Comparison of ENCODE assay signal across 1 cellular context in the genomic region with DNA sequence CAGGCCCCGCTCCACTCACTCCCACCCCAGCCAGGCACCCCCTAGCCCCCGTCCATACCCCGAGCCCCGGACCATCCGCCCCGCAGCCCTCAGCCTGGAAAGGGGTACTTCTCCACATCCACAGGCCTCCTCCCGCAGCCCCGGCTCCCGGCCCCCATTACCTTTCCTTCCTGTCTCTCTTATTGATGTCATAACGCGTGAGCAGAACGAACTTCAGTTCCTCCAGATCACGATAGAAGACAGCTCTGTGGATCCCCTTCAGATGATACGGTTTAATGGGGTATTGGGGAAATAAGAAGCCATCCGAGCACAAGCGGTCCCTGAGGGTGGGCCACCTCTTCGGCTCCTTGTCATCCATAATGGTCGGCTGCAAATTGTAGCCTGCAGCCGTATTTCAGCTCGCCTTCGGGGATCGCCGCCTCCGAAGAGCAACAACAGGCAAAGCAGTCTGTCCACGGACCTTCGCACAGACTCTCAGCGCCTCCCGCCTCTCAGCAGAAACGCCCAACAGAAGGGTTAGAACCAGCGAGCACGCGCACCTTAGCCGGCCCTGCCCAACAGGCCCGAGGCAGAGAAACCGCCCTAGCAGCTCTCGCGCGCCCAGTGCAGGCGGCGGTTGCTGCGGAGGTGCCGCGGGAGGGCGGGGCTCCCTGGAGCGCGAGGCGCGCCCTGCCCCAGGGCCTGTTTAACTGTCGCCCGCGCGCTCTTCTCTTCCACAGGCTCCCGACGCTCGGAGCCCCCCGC.
TF ChIP-seq lines count a peak whose summit lies in the region.
"Not testable (repeated sequence)": the region's sequence is repeated elsewhere in the genome, so short reads cannot be mapped to it uniquely, and the experiment has no call there.

A gene (minus strand): TSS at position 474 of the 744 bp plus-strand sequence. CDS start 116 bp downstream, at position 358.

TF ChIP-seq in HepG2, 621 proteins besides CTCF, POLR2A, EP300 and RAD21 (continued from another document and continues in another):
- TF ChIP-seq, protein P1, sequence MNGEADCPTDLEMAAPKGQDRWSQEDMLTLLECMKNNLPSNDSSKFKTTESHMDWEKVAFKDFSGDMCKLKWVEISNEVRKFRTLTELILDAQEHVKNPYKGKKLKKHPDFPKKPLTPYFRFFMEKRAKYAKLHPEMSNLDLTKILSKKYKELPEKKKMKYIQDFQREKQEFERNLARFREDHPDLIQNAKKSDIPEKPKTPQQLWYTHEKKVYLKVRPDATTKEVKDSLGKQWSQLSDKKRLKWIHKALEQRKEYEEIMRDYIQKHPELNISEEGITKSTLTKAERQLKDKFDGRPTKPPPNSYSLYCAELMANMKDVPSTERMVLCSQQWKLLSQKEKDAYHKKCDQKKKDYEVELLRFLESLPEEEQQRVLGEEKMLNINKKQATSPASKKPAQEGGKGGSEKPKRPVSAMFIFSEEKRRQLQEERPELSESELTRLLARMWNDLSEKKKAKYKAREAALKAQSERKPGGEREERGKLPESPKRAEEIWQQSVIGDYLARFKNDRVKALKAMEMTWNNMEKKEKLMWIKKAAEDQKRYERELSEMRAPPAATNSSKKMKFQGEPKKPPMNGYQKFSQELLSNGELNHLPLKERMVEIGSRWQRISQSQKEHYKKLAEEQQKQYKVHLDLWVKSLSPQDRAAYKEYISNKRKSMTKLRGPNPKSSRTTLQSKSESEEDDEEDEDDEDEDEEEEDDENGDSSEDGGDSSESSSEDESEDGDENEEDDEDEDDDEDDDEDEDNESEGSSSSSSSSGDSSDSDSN (CRISPR knock-in tag; IDR thresholded peaks at IDR 0.05), result peak; percentile 54; the same call in 1 of the 2 replicates
- TF ChIP-seq, protein P2, sequence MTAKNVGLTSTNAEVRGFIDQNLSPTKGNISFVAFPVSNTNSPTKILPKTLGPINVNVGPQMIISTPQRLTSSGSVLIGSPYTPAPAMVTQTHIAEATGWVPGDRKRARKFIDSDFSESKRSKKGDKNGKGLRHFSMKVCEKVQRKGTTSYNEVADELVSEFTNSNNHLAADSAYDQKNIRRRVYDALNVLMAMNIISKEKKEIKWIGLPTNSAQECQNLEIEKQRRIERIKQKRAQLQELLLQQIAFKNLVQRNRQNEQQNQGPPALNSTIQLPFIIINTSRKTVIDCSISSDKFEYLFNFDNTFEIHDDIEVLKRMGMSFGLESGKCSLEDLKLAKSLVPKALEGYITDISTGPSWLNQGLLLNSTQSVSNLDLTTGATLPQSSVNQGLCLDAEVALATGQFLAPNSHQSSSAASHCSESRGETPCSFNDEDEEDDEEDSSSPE (CRISPR knock-in tag; IDR thresholded peaks at IDR 0.05), result peak; percentile 28; the same call in 1 of the 2 replicates
- TF ChIP-seq ZNF607 (CRISPR knock-in tag; IDR thresholded peaks at IDR 0.05; ENCODE audit: borderline replicate concordance) (peak; percentile 20; the same call in 1 of the 2 replicates), ZNF253 (CRISPR knock-in tag; IDR thresholded peaks at IDR 0.05; ENCODE audit: borderline replicate concordance) (peak; percentile 58; the same call in 1 of the 2 replicates), ZNF619 (CRISPR knock-in tag; IDR thresholded peaks at IDR 0.05) (0 out of 2 replicates have a peak, but pooled peaks have one; percentile 21), PHF20 (CRISPR knock-in tag; IDR thresholded peaks at IDR 0.05) (peak; percentile 12; the same call in 1 of the 2 replicates), KDM5B (CRISPR knock-in tag; IDR thresholded peaks at IDR 0.05; ENCODE audit: borderline replicate concordance) (peak; percentile 76; the same call in 1 of the 2 replicates), RNF2 (conservative IDR thresholded peaks at IDR 0.05; ENCODE audit: low read depth) (0 out of 2 replicates have a peak, but pooled peaks have one; percentile 44), ZNF879 (CRISPR knock-in tag; IDR thresholded peaks at IDR 0.05) (0 out of 2 replicates have a peak, but pooled peaks have one; percentile 6), PHF8 (CRISPR knock-in tag; IDR thresholded peaks at IDR 0.05) (peak; percentile 79), DMAP1 (CRISPR knock-in tag; IDR thresholded peaks at IDR 0.05) (peak; percentile 39; the same call in 1 of the 2 replicates), ZNF33B (CRISPR knock-in tag; IDR thresholded peaks at IDR 0.05) (peak; percentile 61; the same call in 1 of the 2 replicates), SPEN (CRISPR knock-in tag; IDR thresholded peaks at IDR 0.05; ENCODE audit: low read depth) (peak; percentile 10; the same call in 1 of the 2 replicates), SOX6 (CRISPR knock-in tag; IDR thresholded peaks at IDR 0.05) (peak; percentile 38; the same call in 1 of the 2 replicates), ZNF543 (CRISPR knock-in tag; IDR thresholded peaks at IDR 0.05) (0 out of 2 replicates have a peak, but pooled peaks have one; percentile 11), SNAI1 (CRISPR knock-in tag; IDR thresholded peaks at IDR 0.05; ENCODE audit: borderline replicate concordance) (0 out of 2 replicates have a peak, but pooled peaks have one; percentile 13), ZNF598 (CRISPR knock-in tag; IDR thresholded peaks at IDR 0.05; ENCODE audit: borderline replicate concordance) (peak; percentile 75; the same call in 1 of the 2 replicates), SALL1 (CRISPR knock-in tag; IDR thresholded peaks at IDR 0.05) (peak; percentile 78), MEF2D (CRISPR knock-in tag; IDR thresholded peaks at IDR 0.05) (0 out of 2 replicates have a peak, but pooled peaks have one; percentile 35), TOE1 (CRISPR knock-in tag; IDR thresholded peaks at IDR 0.05) (0 out of 2 replicates have a peak, but pooled peaks have one; percentile 14), HOXA3 (CRISPR knock-in tag; IDR thresholded peaks at IDR 0.05) (peak; percentile 56; the same call in 1 of the 2 replicates), BORCS8-MEF2B (CRISPR knock-in tag; IDR thresholded peaks at IDR 0.05) (peak; percentile 78; the same call in 1 of the 2 replicates), ZC3H13 (CRISPR knock-in tag; IDR thresholded peaks at IDR 0.05) (peak; percentile 44; the same call in 1 of the 2 replicates), ZSCAN31 (CRISPR knock-in tag; IDR thresholded peaks at IDR 0.05; ENCODE audit: low read depth) (peak; percentile 39; the same call in 1 of the 2 replicates), POLR2AphosphoS5 (IDR thresholded peaks at IDR 0.05; ENCODE audit: low read depth, low read length) (peak; percentile 31; the same call in 1 of the 2 replicates), KDM2A (CRISPR knock-in tag; IDR thresholded peaks at IDR 0.05; ENCODE audit: borderline replicate concordance, low read depth) (0 out of 2 replicates have a peak, but pooled peaks have one; percentile 63)
- TF ChIP-seq, protein P3, sequence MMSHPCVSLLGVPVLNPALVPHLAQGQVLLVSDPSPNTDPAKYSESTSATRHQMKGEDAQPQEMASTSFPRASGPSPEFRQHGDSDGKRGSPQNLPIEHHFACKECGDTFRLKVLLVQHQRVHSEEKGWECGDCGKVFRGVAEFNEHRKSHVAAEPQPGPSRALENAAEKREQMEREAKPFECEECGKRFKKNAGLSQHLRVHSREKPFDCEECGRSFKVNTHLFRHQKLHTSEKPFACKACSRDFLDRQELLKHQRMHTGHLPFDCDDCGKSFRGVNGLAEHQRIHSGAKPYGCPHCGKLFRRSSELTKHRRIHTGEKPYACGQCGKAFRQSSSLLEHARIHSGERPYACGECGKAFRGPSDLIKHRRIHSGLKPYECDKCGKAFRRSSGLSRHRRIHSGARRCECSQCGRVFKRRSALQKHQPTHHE (CRISPR knock-in tag; IDR thresholded peaks at IDR 0.05; ENCODE audit: borderline replicate concordance), result peak; percentile 28; the same call in 1 of the 2 replicates
- TF ChIP-seq, protein P4, sequence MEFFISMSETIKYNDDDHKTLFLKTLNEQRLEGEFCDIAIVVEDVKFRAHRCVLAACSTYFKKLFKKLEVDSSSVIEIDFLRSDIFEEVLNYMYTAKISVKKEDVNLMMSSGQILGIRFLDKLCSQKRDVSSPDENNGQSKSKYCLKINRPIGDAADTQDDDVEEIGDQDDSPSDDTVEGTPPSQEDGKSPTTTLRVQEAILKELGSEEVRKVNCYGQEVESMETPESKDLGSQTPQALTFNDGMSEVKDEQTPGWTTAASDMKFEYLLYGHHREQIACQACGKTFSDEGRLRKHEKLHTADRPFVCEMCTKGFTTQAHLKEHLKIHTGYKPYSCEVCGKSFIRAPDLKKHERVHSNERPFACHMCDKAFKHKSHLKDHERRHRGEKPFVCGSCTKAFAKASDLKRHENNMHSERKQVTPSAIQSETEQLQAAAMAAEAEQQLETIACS (CRISPR knock-in tag; IDR thresholded peaks at IDR 0.05), result peak; percentile 72
- not testable (repeated sequence) for TF ChIP-seq SOX6 (IDR thresholded peaks at IDR 0.05)
- TF ChIP-seq, protein P5, sequence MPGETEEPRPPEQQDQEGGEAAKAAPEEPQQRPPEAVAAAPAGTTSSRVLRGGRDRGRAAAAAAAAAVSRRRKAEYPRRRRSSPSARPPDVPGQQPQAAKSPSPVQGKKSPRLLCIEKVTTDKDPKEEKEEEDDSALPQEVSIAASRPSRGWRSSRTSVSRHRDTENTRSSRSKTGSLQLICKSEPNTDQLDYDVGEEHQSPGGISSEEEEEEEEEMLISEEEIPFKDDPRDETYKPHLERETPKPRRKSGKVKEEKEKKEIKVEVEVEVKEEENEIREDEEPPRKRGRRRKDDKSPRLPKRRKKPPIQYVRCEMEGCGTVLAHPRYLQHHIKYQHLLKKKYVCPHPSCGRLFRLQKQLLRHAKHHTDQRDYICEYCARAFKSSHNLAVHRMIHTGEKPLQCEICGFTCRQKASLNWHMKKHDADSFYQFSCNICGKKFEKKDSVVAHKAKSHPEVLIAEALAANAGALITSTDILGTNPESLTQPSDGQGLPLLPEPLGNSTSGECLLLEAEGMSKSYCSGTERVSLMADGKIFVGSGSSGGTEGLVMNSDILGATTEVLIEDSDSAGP (CRISPR knock-in tag; IDR thresholded peaks at IDR 0.05; ENCODE audit: borderline replicate concordance), result 0 out of 2 replicates have a peak, but pooled peaks have one; percentile 61
- TF ChIP-seq, protein P6, sequence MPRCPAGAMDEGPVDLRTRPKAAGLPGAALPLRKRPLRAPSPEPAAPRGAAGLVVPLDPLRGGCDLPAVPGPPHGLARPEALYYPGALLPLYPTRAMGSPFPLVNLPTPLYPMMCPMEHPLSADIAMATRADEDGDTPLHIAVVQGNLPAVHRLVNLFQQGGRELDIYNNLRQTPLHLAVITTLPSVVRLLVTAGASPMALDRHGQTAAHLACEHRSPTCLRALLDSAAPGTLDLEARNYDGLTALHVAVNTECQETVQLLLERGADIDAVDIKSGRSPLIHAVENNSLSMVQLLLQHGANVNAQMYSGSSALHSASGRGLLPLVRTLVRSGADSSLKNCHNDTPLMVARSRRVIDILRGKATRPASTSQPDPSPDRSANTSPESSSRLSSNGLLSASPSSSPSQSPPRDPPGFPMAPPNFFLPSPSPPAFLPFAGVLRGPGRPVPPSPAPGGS (CRISPR knock-in tag; IDR thresholded peaks at IDR 0.05), result peak; percentile 89; the same call in 1 of the 2 replicates
- TF ChIP-seq, protein P7, sequence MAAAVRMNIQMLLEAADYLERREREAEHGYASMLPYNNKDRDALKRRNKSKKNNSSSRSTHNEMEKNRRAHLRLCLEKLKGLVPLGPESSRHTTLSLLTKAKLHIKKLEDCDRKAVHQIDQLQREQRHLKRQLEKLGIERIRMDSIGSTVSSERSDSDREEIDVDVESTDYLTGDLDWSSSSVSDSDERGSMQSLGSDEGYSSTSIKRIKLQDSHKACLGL (CRISPR knock-in tag; IDR thresholded peaks at IDR 0.05), result 0 out of 2 replicates have a peak, but pooled peaks have one; percentile 38
- TF ChIP-seq, protein P8, sequence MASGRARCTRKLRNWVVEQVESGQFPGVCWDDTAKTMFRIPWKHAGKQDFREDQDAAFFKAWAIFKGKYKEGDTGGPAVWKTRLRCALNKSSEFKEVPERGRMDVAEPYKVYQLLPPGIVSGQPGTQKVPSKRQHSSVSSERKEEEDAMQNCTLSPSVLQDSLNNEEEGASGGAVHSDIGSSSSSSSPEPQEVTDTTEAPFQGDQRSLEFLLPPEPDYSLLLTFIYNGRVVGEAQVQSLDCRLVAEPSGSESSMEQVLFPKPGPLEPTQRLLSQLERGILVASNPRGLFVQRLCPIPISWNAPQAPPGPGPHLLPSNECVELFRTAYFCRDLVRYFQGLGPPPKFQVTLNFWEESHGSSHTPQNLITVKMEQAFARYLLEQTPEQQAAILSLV (CRISPR knock-in tag; IDR thresholded peaks at IDR 0.05; ENCODE audit: borderline replicate concordance), result 0 out of 2 replicates have a peak, but pooled peaks have one; percentile 25
- TF ChIP-seq, protein P9, sequence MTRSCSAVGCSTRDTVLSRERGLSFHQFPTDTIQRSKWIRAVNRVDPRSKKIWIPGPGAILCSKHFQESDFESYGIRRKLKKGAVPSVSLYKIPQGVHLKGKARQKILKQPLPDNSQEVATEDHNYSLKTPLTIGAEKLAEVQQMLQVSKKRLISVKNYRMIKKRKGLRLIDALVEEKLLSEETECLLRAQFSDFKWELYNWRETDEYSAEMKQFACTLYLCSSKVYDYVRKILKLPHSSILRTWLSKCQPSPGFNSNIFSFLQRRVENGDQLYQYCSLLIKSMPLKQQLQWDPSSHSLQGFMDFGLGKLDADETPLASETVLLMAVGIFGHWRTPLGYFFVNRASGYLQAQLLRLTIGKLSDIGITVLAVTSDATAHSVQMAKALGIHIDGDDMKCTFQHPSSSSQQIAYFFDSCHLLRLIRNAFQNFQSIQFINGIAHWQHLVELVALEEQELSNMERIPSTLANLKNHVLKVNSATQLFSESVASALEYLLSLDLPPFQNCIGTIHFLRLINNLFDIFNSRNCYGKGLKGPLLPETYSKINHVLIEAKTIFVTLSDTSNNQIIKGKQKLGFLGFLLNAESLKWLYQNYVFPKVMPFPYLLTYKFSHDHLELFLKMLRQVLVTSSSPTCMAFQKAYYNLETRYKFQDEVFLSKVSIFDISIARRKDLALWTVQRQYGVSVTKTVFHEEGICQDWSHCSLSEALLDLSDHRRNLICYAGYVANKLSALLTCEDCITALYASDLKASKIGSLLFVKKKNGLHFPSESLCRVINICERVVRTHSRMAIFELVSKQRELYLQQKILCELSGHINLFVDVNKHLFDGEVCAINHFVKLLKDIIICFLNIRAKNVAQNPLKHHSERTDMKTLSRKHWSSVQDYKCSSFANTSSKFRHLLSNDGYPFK (CRISPR knock-in tag; IDR thresholded peaks at IDR 0.05; ENCODE audit: borderline replicate concordance), result peak; percentile 65; the same call in 1 of the 2 replicates
- TF ChIP-seq, protein P10, sequence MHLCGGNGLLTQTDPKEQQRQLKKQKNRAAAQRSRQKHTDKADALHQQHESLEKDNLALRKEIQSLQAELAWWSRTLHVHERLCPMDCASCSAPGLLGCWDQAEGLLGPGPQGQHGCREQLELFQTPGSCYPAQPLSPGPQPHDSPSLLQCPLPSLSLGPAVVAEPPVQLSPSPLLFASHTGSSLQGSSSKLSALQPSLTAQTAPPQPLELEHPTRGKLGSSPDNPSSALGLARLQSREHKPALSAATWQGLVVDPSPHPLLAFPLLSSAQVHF (CRISPR knock-in tag; IDR thresholded peaks at IDR 0.05), result 0 out of 2 replicates have a peak, but pooled peaks have one; percentile 45
- TF ChIP-seq, protein P11, sequence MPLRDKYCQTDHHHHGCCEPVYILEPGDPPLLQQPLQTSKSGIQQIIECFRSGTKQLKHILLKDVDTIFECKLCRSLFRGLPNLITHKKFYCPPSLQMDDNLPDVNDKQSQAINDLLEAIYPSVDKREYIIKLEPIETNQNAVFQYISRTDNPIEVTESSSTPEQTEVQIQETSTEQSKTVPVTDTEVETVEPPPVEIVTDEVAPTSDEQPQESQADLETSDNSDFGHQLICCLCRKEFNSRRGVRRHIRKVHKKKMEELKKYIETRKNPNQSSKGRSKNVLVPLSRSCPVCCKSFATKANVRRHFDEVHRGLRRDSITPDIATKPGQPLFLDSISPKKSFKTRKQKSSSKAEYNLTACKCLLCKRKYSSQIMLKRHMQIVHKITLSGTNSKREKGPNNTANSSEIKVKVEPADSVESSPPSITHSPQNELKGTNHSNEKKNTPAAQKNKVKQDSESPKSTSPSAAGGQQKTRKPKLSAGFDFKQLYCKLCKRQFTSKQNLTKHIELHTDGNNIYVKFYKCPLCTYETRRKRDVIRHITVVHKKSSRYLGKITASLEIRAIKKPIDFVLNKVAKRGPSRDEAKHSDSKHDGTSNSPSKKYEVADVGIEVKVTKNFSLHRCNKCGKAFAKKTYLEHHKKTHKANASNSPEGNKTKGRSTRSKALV (CRISPR knock-in tag; IDR thresholded peaks at IDR 0.05), result peak; percentile 81
